Comparison of ENCODE assay signal across 8 cellular contexts in the genomic region with DNA sequence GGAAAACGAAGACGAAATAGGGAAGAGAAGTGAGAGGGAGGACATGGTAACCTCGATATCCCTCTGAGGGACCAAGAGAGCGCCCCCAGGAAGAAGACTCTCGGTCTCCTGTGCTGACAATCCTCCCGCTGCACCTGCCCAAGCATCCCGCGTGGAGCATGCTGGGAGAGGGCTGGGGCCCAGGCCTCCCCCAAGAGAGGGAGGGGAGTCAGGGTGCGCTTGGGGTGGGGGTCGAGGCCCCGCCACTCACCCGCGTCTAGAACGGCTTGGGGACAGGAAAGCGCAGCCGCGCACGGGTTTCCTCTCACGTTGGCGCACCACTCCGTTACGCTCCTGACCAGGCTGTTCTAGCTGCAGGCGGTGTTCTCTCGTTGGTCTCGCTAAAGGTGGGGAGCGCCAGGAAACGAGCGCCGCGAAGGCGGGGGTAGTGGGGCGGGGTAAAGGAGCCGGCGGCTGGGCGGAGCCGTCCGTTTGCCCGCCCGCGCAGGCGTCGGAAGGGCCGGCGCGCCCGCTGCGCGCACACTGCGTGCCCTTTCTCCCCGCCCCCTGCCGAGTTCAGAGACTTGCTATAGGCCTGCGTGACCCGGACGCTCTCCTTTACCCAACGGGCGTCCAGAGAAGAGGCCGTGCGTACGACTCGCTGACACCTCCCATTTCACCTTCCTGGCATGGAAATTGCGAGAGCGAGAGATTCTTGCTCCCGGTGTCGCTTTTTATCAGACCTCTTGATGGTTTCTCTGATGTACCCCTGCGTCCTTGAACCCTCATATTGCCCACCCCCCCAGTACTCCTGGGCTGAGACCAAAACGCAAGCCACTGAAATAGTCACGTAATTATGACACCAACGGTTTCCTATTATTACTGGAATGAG. TPM values are rescaled to one million over a fixed set of nuclear protein-coding genes. Genes with fewer than 3 reads are reported as not detected.
DNase-seq lines count a peak whose midpoint lies in the region; ATAC-seq and TF ChIP-seq lines count a peak whose summit lies in the region.

Gene C1GALT1C1 (minus strand): TSS at position 388 of the 871 bp plus-strand sequence. CDS start 2,888 bp downstream, outside the sequence.

- DNase-seq in GM04504 (ENCODE audit: low read depth) (peak; percentile 80), NCI-H1048 (lab: John Stamatoyannopoulos, UW) (peak; percentile 73), SK-N-SH (peak; percentile 89), glomerular endothelial cell (ENCODE audit: extremely low read depth, low read depth, low spot score) (peak; percentile 51), occipital lobe (lab: John Stamatoyannopoulos, UW) (peak; percentile 88)

- no peaks in the 10 kb centered on the region for H3K9me2 ChIP-seq in SK-N-SH

- CTCF ChIA-PET in SK-N-SH (lab: Yijun Ruan, JAX) = interaction anchor here (1.1 kb wide), 1 partner anchor 43 kb away, joined by 4 read pairs; no protein-coding TSS in a partner anchor

- TF ChIP-seq RAD21 in SK-N-SH (IDR thresholded peaks at IDR 0.05; ENCODE audit: low read length) = no peak

- no peak for TF ChIP-seq EP300 in SK-N-SH (IDR thresholded peaks at IDR 0.05; ENCODE audit: borderline replicate concordance in 1 of 2, low read depth in 1 of 2, low read length in 1 of 2)

- POLR2A ChIA-PET in SK-N-SH (lab: Yijun Ruan, JAX) = interaction anchor here (1.0 kb wide), 2 partner anchors 26 to 69 kb away, joined by 3 to 4 read pairs; partner anchors contain the start of genes CUL4B and MCTS1

- 18% methylated on average over 48 of the region's 68 CpGs for WGBS in SK-N-SH (ENCODE audit: low lambda C conversion rate)

- peaks cover 3% of the 10 kb centered on the region for H3K36me3 Mint-ChIP-seq in activated naive CD4-positive, alpha-beta T cell treated with anti-CD3 and anti-CD28 coated beads, Interleukin-2, amount 50 U/mL, for 24 hours

- H3K36me3 ChIP-seq in SK-N-SH (replicated peaks in 1 of 2; ENCODE audit: control insufficient read depth in 1 of 2, insufficient read depth in 2 of 2, low read length in 1 of 2) = no peaks in the 10 kb centered on the region

- no peaks in the 10 kb centered on the region for H3K9me3 ChIP-seq in SK-N-SH

- H3K4me3 ChIP-seq in SK-N-SH (ENCODE audit: low read depth in 2 of 2, low read length in 1 of 2) = peak within 1 kb of the TSS; percentile 55 to 72

- ATAC-seq in HG02571 (IDR thresholded peaks at IDR 0.05; ENCODE audit: unreplicated experiment) = peak; percentile 95

- H3K4me2 ChIP-seq in SK-N-SH = peak within 1 kb of the TSS; percentile 68

- peaks cover 24% of the 10 kb centered on the region for H3K79me2 ChIP-seq in SK-N-SH (ENCODE audit: insufficient read depth)

- H3K27ac Mint-ChIP-seq in activated naive CD4-positive, alpha-beta T cell treated with anti-CD3 and anti-CD28 coated beads, Interleukin-2, amount 50 U/mL, for 24 hours = peak within 1 kb of the TSS; percentile 100

- no peaks in the 10 kb centered on the region for H4K20me1 ChIP-seq in SK-N-SH (ENCODE audit: insufficient read depth)

- peak within 1 kb of the TSS; percentile 98 for H3K4me3 Mint-ChIP-seq in activated naive CD4-positive, alpha-beta T cell treated with anti-CD3 and anti-CD28 coated beads, Interleukin-2, amount 50 U/mL, for 24 hours

- H3K4me1 Mint-ChIP-seq in activated naive CD4-positive, alpha-beta T cell treated with anti-CD3 and anti-CD28 coated beads, Interleukin-2, amount 50 U/mL, for 24 hours = peaks cover 22% of the 10 kb centered on the region

- no peaks in the 10 kb centered on the region for H3K27me3 Mint-ChIP-seq in activated naive CD4-positive, alpha-beta T cell treated with anti-CD3 and anti-CD28 coated beads, Interleukin-2, amount 50 U/mL, for 24 hours

- no peaks in the 10 kb centered on the region for H3F3A ChIP-seq in SK-N-SH (replicated peaks; ENCODE audit: insufficient read depth)

- H2AFZ ChIP-seq in SK-N-SH (ENCODE audit: low read depth) = peak within 1 kb of the TSS; percentile 82

- H3K27me3 ChIP-seq in SK-N-SH (ENCODE audit: insufficient read depth) = peaks cover 13% of the 10 kb centered on the region; the same call in 1 of the 2 replicates

- TF ChIP-seq CTCF in SK-N-SH (IDR thresholded peaks at IDR 0.05) = no peak

- H3K27ac ChIP-seq in SK-N-SH (ENCODE audit: low read depth in 2 of 2, low read length in 1 of 2) = peak within 1 kb of the TSS; percentile 78 to 80
- H3K27ac ChIP-seq in temporal lobe (ENCODE audit: low read depth, low read length) = peak within 1 kb of the TSS; percentile 61

- H3K9me3 Mint-ChIP-seq in activated naive CD4-positive, alpha-beta T cell treated with anti-CD3 and anti-CD28 coated beads, Interleukin-2, amount 50 U/mL, for 24 hours = no peaks in the 10 kb centered on the region

- H3K4me1 ChIP-seq in SK-N-SH (ENCODE audit: control insufficient read depth in 1 of 2, insufficient read depth in 2 of 2, low read depth in 1 of 2, low read length in 1 of 2) = peaks cover 0 to 5% of the 10 kb centered on the region in 2 experiments; a peak in 2 of 4 replicates

- H3K9ac ChIP-seq in SK-N-SH = peak within 1 kb of the TSS; percentile 65

TF ChIP-seq in SK-N-SH, 30 proteins besides CTCF, POLR2A, EP300 and RAD21:
- TF ChIP-seq NRF1 (IDR thresholded peaks at IDR 0.05; ENCODE audit: low read depth, low read length) = peak; percentile 81
- TF ChIP-seq POLR2AphosphoS5 (IDR thresholded peaks at IDR 0.05; ENCODE audit: low read depth, low read length) = peak; percentile 72
- TF ChIP-seq GABPA (IDR thresholded peaks at IDR 0.05; ENCODE audit: low read depth) = peak; percentile 42; the same call in 1 of the 2 replicates
- TF ChIP-seq MEF2A (IDR thresholded peaks at IDR 0.05; ENCODE audit: borderline replicate concordance, low read depth) = no peak
- no peak for TF ChIP-seq RCOR1 (IDR thresholded peaks at IDR 0.05; ENCODE audit: low read length)
- peak; percentile 72; the same call in 1 of the 2 replicates for TF ChIP-seq MXI1 (IDR thresholded peaks at IDR 0.05; ENCODE audit: low read depth, low read length)
- no peak for TF ChIP-seq RXRA (IDR thresholded peaks at IDR 0.05; ENCODE audit: borderline replicate concordance, low read depth)
- TF ChIP-seq SIN3A (IDR thresholded peaks at IDR 0.05; ENCODE audit: borderline replicate concordance, low read depth, low read length) = 0 out of 2 replicates have a peak, but pooled peaks have one; percentile 9

RNA-seq across cellular contexts. Expression of gene C1GALT1C1, which starts in this region (rescaled TPM):
- 26.9 and 30.9 TPM in 2 replicates for polyA plus RNA-seq in SK-N-SH (2012; rRNA removed)
- polyA plus RNA-seq in SK-N-SH (2012; cell fraction: cytosol; rRNA removed) = 38.4 and 49.7 TPM in 2 replicates
- polyA plus RNA-seq in SK-N-SH (2012; cell fraction: nucleus; rRNA removed) = 13.7 and 26.6 TPM in 2 replicates
- total RNA-seq in glomerular endothelial cell (42.0 and 60.4 TPM in 2 replicates), occipital lobe (16.2 TPM), temporal lobe (12.5 TPM)

Comparison
In these comparisons a context has a peak if more than half of its experiments do, and no peak if none do; other contexts are left out.
1. Peak in every context shown above with its lines: DNase-seq, ATAC-seq, H3K4me3 ChIP-seq and H3K27ac ChIP-seq.